Comparison of ENCODE assay signal across 17 cellular contexts in the genomic region with DNA sequence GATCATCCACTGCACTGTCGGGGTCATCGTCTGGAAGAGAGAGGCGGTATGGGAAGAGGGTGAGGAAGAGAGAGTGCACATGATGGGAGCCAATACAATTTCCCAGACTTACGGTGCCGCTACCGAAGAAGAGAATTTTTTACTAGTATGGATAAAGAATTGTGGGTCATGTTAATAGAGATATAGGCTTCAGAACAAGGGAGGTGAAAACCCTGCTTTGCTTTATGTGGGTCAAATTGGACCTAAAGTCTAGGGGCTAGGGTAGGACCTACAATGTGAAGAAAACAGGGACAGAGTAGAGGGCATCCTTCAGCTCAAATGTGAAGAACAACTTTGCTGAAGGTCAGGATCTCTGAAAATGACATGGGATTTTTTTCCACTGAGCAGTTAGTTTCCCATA. TPM values are rescaled to one million over a fixed set of nuclear protein-coding genes. Genes with fewer than 3 reads are reported as not detected.
A peak's percentile ranks its signal among the peaks of the same experiment; 100 is the strongest.
DNase-seq lines count a peak whose midpoint lies in the region; ATAC-seq and TF ChIP-seq lines count a peak whose summit lies in the region.
"Had no signal": no experiment of that assay in that cellular context is flagged by ENCODE, and none has a peak within 500 bp of the region (broad histone marks: within the 10 kb centered on the region; RNA-seq: fewer than 3 reads in every experiment).

No MANE protein-coding gene starts in this region.

- no peaks in the 10 kb centered on the region for H3K9me3 Mint-ChIP-seq in activated naive CD8-positive, alpha-beta T cell treated with anti-CD3 and anti-CD28 coated beads, Interleukin-2, amount 50 U/mL, for 24 hours
- H3K9me3 Mint-ChIP-seq in activated naive CD8-positive, alpha-beta T cell treated with anti-CD3 and anti-CD28 coated beads for 36 hours, result no peaks in the 10 kb centered on the region
- H3K9me3 Mint-ChIP-seq in Caco-2 (ENCODE audit: unreplicated experiment), result no peaks in the 10 kb centered on the region
- H3K9me3 Mint-ChIP-seq: CD4-positive, alpha-beta T cell had no signal

- H3K9me3 ChIP-seq in ascending aorta (peaks cover 0 to 11% of the 10 kb centered on the region in 2 donors), lower lobe of right lung (no peaks in the 10 kb centered on the region), tibial nerve (peaks cover 0 to 17% (median 0%) of the 10 kb centered on the region in 4 donors), osteoblast (ENCODE audit: low read depth, low read length) (no peaks in the 10 kb centered on the region), Caco-2 (no peaks in the 10 kb centered on the region)

- H3K27me3 ChIP-seq in ascending aorta (no peaks in the 10 kb centered on the region), lower lobe of right lung (ENCODE audit: low read depth) (no peaks in the 10 kb centered on the region), tibial nerve (no peaks in the 10 kb centered on the region), brain microvascular endothelial cell (replicated peaks) (no peaks in the 10 kb centered on the region), osteoblast (ENCODE audit: insufficient read depth, low read length) (no peaks in the 10 kb centered on the region), Caco-2 (replicated peaks; ENCODE audit: control insufficient read depth, insufficient read depth, low read length) (no peaks in the 10 kb centered on the region)

- TF ChIP-seq CTCF in ascending aorta (IDR thresholded peaks at IDR 0.05) (no peak), lower lobe of right lung (IDR thresholded peaks at IDR 0.05) (no peak), tibial nerve (IDR thresholded peaks at IDR 0.05) (no peak), brain microvascular endothelial cell (IDR thresholded peaks at IDR 0.05; ENCODE audit: low read depth, low read length, missing control alignments) (no peak), osteoblast (IDR thresholded peaks at IDR 0.05; ENCODE audit: extremely low read depth, low read depth, low read length) (no peak), Caco-2 (IDR thresholded peaks at IDR 0.05; ENCODE audit: insufficient read depth in 1 of 2, low read depth in 1 of 2, low read length in 1 of 2, severe bottlenecking in 1 of 2, unreplicated experiment in 1 of 2) (no peak)

- peak overlapping the region; percentile 20 for H3K27ac Mint-ChIP-seq in activated naive CD8-positive, alpha-beta T cell treated with anti-CD3 and anti-CD28 coated beads, Interleukin-2, amount 50 U/mL, for 24 hours
- no peak overlapping the region for H3K27ac Mint-ChIP-seq in activated naive CD8-positive, alpha-beta T cell treated with anti-CD3 and anti-CD28 coated beads for 36 hours
- H3K27ac Mint-ChIP-seq in Caco-2 (ENCODE audit: unreplicated experiment), result no peak overlapping the region
- H3K27ac Mint-ChIP-seq: CD4-positive, alpha-beta T cell had no signal

- POLR2A ChIA-PET in Caco-2 (lab: Charles Lee), result no interaction called here

- no peak for ATAC-seq in activated naive CD8-positive, alpha-beta T cell treated with anti-CD3 and anti-CD28 coated beads, Interleukin-2, amount 50 U/mL, for 24 hours
- ATAC-seq in lower lobe of right lung, result no peak

- no peaks in the 10 kb centered on the region for H3K36me3 Mint-ChIP-seq in activated naive CD8-positive, alpha-beta T cell treated with anti-CD3 and anti-CD28 coated beads, Interleukin-2, amount 50 U/mL, for 24 hours (ENCODE audit: low read depth)
- H3K36me3 Mint-ChIP-seq in activated naive CD8-positive, alpha-beta T cell treated with anti-CD3 and anti-CD28 coated beads for 36 hours, result no peaks in the 10 kb centered on the region
- H3K36me3 Mint-ChIP-seq in Caco-2 (ENCODE audit: insufficient read depth, unreplicated experiment), result no peaks in the 10 kb centered on the region

- H3K4me3 ChIP-seq in ascending aorta (no peak overlapping the region), lower lobe of right lung (no peak overlapping the region), tibial nerve (no peak overlapping the region), brain microvascular endothelial cell (ENCODE audit: low read depth, low read length) (no peak overlapping the region), osteoblast (ENCODE audit: insufficient read depth, low read length) (no peak overlapping the region), Caco-2 (ENCODE audit: low read depth, low read length) (no peak overlapping the region)
- H3K4me3 ChIP-seq: GM23248 had no signal

- H3K4me1 Mint-ChIP-seq in activated naive CD8-positive, alpha-beta T cell treated with anti-CD3 and anti-CD28 coated beads, Interleukin-2, amount 50 U/mL, for 24 hours, result no peaks in the 10 kb centered on the region
- no peaks in the 10 kb centered on the region for H3K4me1 Mint-ChIP-seq in activated naive CD8-positive, alpha-beta T cell treated with anti-CD3 and anti-CD28 coated beads for 36 hours
- H3K4me1 Mint-ChIP-seq in Caco-2 (ENCODE audit: low read depth, unreplicated experiment), result no peaks in the 10 kb centered on the region

- no peak for DNase-seq in activated naive CD8-positive, alpha-beta T cell treated with anti-CD3 and anti-CD28 coated beads, Interleukin-2, amount 50 U/mL, for 24 hours
- DNase-seq in activated naive CD8-positive, alpha-beta T cell treated with anti-CD3 and anti-CD28 coated beads for 36 hours, result no peak
- DNase-seq in ascending aorta (ENCODE audit: low spot score in 2 of 2), result no peak
- DNase-seq in lower lobe of right lung, result no peak
- DNase-seq in tibial nerve (ENCODE audit: low spot score in 2 of 2), result no peak
- no peak for DNase-seq in brain microvascular endothelial cell
- DNase-seq in osteoblast (ENCODE audit: insufficient read length, low spot score, missing footprints), result no peak
- DNase-seq in Caco-2, result no peak
- DNase-seq: 8988T; ACHN; C1 segment of cervical spinal cord; CD4-positive, alpha-beta T cell; DMS153; DMS79 treated with DMSO at 0.1 percent for 48 hours; EL; H9 had no signal

- no peak overlapping the region for H2AFZ ChIP-seq in osteoblast (ENCODE audit: low read length)
- H2AFZ ChIP-seq: GM23248 had no signal

- TF ChIP-seq POLR2A in tibial nerve (IDR thresholded peaks at IDR 0.05), result no peak

- no TSS peak for BruUV-seq in Caco-2 (replicated peaks; lab: Mats Ljungman, UMichigan)

- CTCF ChIA-PET in Caco-2 (lab: Charles Lee), result no interaction called here

- H3K4me3 Mint-ChIP-seq in activated naive CD8-positive, alpha-beta T cell treated with anti-CD3 and anti-CD28 coated beads, Interleukin-2, amount 50 U/mL, for 24 hours, result no peak overlapping the region
- no peak overlapping the region for H3K4me3 Mint-ChIP-seq in activated naive CD8-positive, alpha-beta T cell treated with anti-CD3 and anti-CD28 coated beads for 36 hours
- no peak overlapping the region for H3K4me3 Mint-ChIP-seq in Caco-2 (ENCODE audit: unreplicated experiment)
- H3K4me3 Mint-ChIP-seq: CD4-positive, alpha-beta T cell; H9 had no signal

- 83 to 87% methylated on average over 6 of the region's 6 CpGs for WGBS in tibial nerve, 2 donors

- no peaks in the 10 kb centered on the region for H3K79me2 ChIP-seq in osteoblast (ENCODE audit: insufficient read depth, low read length)

- intact Hi-C loops in ascending aorta (cut with DNase I) (loop anchor here (1.0 to 5.0 kb wide), 2 partner anchors 22 to 59 kb away; a partner anchor contains a TSS), lower lobe of right lung (cut with DNase I) (no loop called here), Caco-2 (cut with micrococcal nuclease; ENCODE audit: unreplicated experiment) (no loop called here)

- TF ChIP-seq EP300 in tibial nerve (IDR thresholded peaks at IDR 0.05), result no peak

- no peaks in the 10 kb centered on the region for H4K20me1 ChIP-seq in osteoblast (ENCODE audit: insufficient read depth, low read length)

- H3K36me3 ChIP-seq in ascending aorta, result no peaks in the 10 kb centered on the region
- no peaks in the 10 kb centered on the region for H3K36me3 ChIP-seq in lower lobe of right lung
- H3K36me3 ChIP-seq in tibial nerve, result no peaks in the 10 kb centered on the region
- H3K36me3 ChIP-seq in brain microvascular endothelial cell (replicated peaks), result no peaks in the 10 kb centered on the region
- H3K36me3 ChIP-seq in osteoblast (ENCODE audit: insufficient read depth, low read length), result no peaks in the 10 kb centered on the region
- H3K36me3 ChIP-seq in Caco-2 (ENCODE audit: control insufficient read depth, insufficient read depth, low read length), result no peaks in the 10 kb centered on the region

- peak overlapping the region; percentile 81 to 90 for H3K27ac ChIP-seq in ascending aorta
- H3K27ac ChIP-seq in lower lobe of right lung, result peak overlapping the region; percentile 27
- H3K27ac ChIP-seq in tibial nerve, result peak overlapping the region in 3 of 4 donors; percentile 8 to 84 (median 14)
- no peak overlapping the region for H3K27ac ChIP-seq in brain microvascular endothelial cell
- H3K27ac ChIP-seq in osteoblast (ENCODE audit: low read depth, low read length), result no peak overlapping the region
- H3K27ac ChIP-seq: GM23248 had no signal

- no peak overlapping the region for H3K4me2 ChIP-seq in osteoblast (ENCODE audit: insufficient read depth, low read length)

- in situ Hi-C loops in brain microvascular endothelial cell (cut with HindIII; ENCODE audit: low pct_ligation_motif_present, low sequenced_read_pairs), result no loop called here

- H3K4me1 ChIP-seq in ascending aorta (peaks cover 3 to 14% of the 10 kb centered on the region in 2 donors), lower lobe of right lung (no peaks in the 10 kb centered on the region), tibial nerve (peaks cover 0 to 14% (median 3%) of the 10 kb centered on the region in 4 donors), osteoblast (ENCODE audit: insufficient read depth, low read length) (no peaks in the 10 kb centered on the region), Caco-2 (no peaks in the 10 kb centered on the region)

- peaks cover 13% of the 10 kb centered on the region for H3K27me3 Mint-ChIP-seq in activated naive CD8-positive, alpha-beta T cell treated with anti-CD3 and anti-CD28 coated beads, Interleukin-2, amount 50 U/mL, for 24 hours
- H3K27me3 Mint-ChIP-seq in activated naive CD8-positive, alpha-beta T cell treated with anti-CD3 and anti-CD28 coated beads for 36 hours, result peaks cover 15% of the 10 kb centered on the region
- peaks cover 3% of the 10 kb centered on the region for H3K27me3 Mint-ChIP-seq in Caco-2 (ENCODE audit: insufficient read depth, unreplicated experiment)

RNA-seq across cellular contexts. Expression of a gene that starts 29.9 kb away (rescaled TPM):
- total RNA-seq in activated naive CD8-positive, alpha-beta T cell treated with anti-CD3 and anti-CD28 coated beads for 36 hours, result under 1 TPM in 1 of 2 experiments, not detected in 1; 0.08 TPM
- total RNA-seq in ascending aorta (2.2 TPM), lower lobe of right lung (0.21 TPM), tibial nerve (under 1 TPM; 0.21 to 0.78 (median 0.41) TPM), osteoblast (under 0.01 TPM in 2 replicates), Caco-2 (2022) (0.18 and 0.23 TPM in 2 replicates)

Comparison
In these comparisons a context has a peak if more than half of its experiments do, and no peak if none do; other contexts are left out.
1. H3K27ac ChIP-seq: peak in ascending aorta (2 of 2), lower lobe of right lung (single experiment) and tibial nerve (3 of 4); none in brain microvascular endothelial cell (single experiment) and osteoblast (single experiment).